Comparison of ENCODE assay signal across 13 cellular contexts in genomic region chr15:51982770-51983103, GRCh38. TPM values are rescaled to one million over a fixed set of nuclear protein-coding genes. Genes with fewer than 3 reads are reported as not detected.
DNase-seq lines count a peak whose midpoint lies in the region; ATAC-seq and TF ChIP-seq lines count a peak whose summit lies in the region.
"Had no signal": no experiment of that assay in that cellular context is flagged by ENCODE, and none has a peak within 500 bp of the region (broad histone marks: within the 10 kb centered on the region; RNA-seq: fewer than 3 reads in every experiment).

No MANE protein-coding gene starts in this region.

- H3K4me1 ChIP-seq in breast epithelium: no peaks in the 10 kb centered on the region
- H3K4me1 ChIP-seq: ascending aorta had no signal

- no peak for TF ChIP-seq POLR2A in breast epithelium (IDR thresholded peaks at IDR 0.05)

- H3K36me3 ChIP-seq in breast epithelium: no peaks in the 10 kb centered on the region
- H3K36me3 ChIP-seq: ascending aorta had no signal

- H3K27me3 Mint-ChIP-seq in MCF 10A (ENCODE audit: insufficient read depth, unreplicated experiment) (no peaks in the 10 kb centered on the region), type B pancreatic cell (no peaks in the 10 kb centered on the region)

- H3K36me3 Mint-ChIP-seq in MCF 10A (ENCODE audit: insufficient read depth, unreplicated experiment): no peaks in the 10 kb centered on the region
- H3K36me3 Mint-ChIP-seq in type B pancreatic cell: no peaks in the 10 kb centered on the region

- H3K27ac ChIP-seq in breast epithelium (no peak overlapping the region), RWPE1 (peak overlapping the region; percentile 86)

- no TSS peak for BruUV-seq in MCF 10A (replicated peaks; lab: Mats Ljungman, UMichigan)

- TF ChIP-seq CTCF in MCF 10A (IDR thresholded peaks at IDR 0.05; ENCODE audit: unreplicated experiment) (no peak), breast epithelium (IDR thresholded peaks at IDR 0.05) (no peak), RWPE1 (conservative IDR thresholded peaks at IDR 0.05; ENCODE audit: low read depth) (no peak), type B pancreatic cell (conservative IDR thresholded peaks at IDR 0.05) (no peak)

- intact Hi-C loops in MCF 10A (cut with micrococcal nuclease) (loop anchor here (1.0 to 5.0 kb wide), 5 partner anchors 37 to 755 kb away; partner anchors contain the start of gene MAPK6), breast epithelium (cut with DNase I; ENCODE audit: low total_unique reads) (no loop called here)

- DNase-seq in MCF 10A (ENCODE audit: unreplicated experiment) (no peak), breast epithelium (ENCODE audit: low spot score in 2 of 2) (no peak), RWPE1 (ENCODE audit: low spot score) (peak; percentile 45), type B pancreatic cell (ENCODE audit: extremely low spot score, unreplicated experiment) (no peak), SIG-M5 treated with dmso at 0.1 percent for 504 hours (lab: John Stamatoyannopoulos, UW; ENCODE audit: unreplicated experiment) (no peak), NK-92 (lab: John Stamatoyannopoulos, UW; ENCODE audit: unreplicated experiment) (no peak)
- DNase-seq: NCI-H187, retina had no signal

- no peaks in the 10 kb centered on the region for H3K27me3 ChIP-seq in breast epithelium
- H3K27me3 ChIP-seq: ascending aorta had no signal

- H3K9me3 ChIP-seq in breast epithelium: no peaks in the 10 kb centered on the region
- H3K9me3 ChIP-seq: ascending aorta had no signal

- ATAC-seq in esophagus mucosa: peak; percentile 83
- ATAC-seq in activated CD4-positive, CD25-positive, alpha-beta regulatory T cell treated with anti-CD3 and anti-CD28 coated beads, Interleukin-2, amount 50 U/mL, for 24 hours: no peak

- H3K27ac Mint-ChIP-seq in MCF 10A (ENCODE audit: low read depth, unreplicated experiment) (peak overlapping the region; percentile 77), type B pancreatic cell (peak overlapping the region; percentile 43)
- H3K27ac Mint-ChIP-seq: GM23338 had no signal

- no peak overlapping the region for H3K4me3 ChIP-seq in breast epithelium
- H3K4me3 ChIP-seq: GM23338 had no signal

- H3K4me1 Mint-ChIP-seq in MCF 10A (ENCODE audit: insufficient read depth, unreplicated experiment): peaks cover 12% of the 10 kb centered on the region
- peaks cover 12% of the 10 kb centered on the region for H3K4me1 Mint-ChIP-seq in type B pancreatic cell (ENCODE audit: unreplicated experiment)

- CTCF ChIA-PET in MCF 10A (lab: Yijun Ruan, JAX): interaction anchor here (1.1 kb wide), 1 partner anchor 157 kb away, joined by 3 read pairs; no protein-coding TSS in a partner anchor
- CTCF ChIA-PET in RWPE1 (lab: Yijun Ruan, JAX): no interaction called here

- H3K4me3 Mint-ChIP-seq in MCF 10A (ENCODE audit: unreplicated experiment) (no peak overlapping the region), type B pancreatic cell (no peak overlapping the region)
- H3K4me3 Mint-ChIP-seq: GM23338 had no signal

- H3K9me3 Mint-ChIP-seq in MCF 10A (ENCODE audit: unreplicated experiment) (no peaks in the 10 kb centered on the region), type B pancreatic cell (no peaks in the 10 kb centered on the region)
- H3K9me3 Mint-ChIP-seq: GM23338, neural crest cell had no signal

- POLR2A ChIA-PET in MCF 10A (lab: Yijun Ruan, JAX): interaction anchor here (1.3 kb wide), 1 partner anchor 11 kb away, joined by 5 read pairs; the partner anchor contains the start of gene LEO1
- POLR2A ChIA-PET in RWPE1 (lab: Yijun Ruan, JAX; ENCODE audit: low non-redundant PET): no interaction called here

RNA-seq across cellular contexts. Expression of gene LEO1, which starts 11.2 kb away (rescaled TPM):
- total RNA-seq in MCF 10A (2022) (24.2 and 29.3 TPM in 2 replicates), breast epithelium (10 to 100 TPM; 12.8 to 25.5 (median 23.3) TPM), esophagus mucosa (16.8 TPM), type B pancreatic cell (ENCODE audit: low replicate concordance) (25.8 and 30.0 TPM in 2 replicates)

RNA-seq across cellular contexts. Expression of gene MAPK6, which starts 36.3 kb away (rescaled TPM):
- 106 and 114 TPM in 2 replicates for total RNA-seq in MCF 10A (2022)
- 10 to 100 TPM; 20.8 to 32.2 (median 22.0) TPM for total RNA-seq in breast epithelium
- total RNA-seq in esophagus mucosa: 83.9 TPM
- total RNA-seq in type B pancreatic cell (ENCODE audit: low replicate concordance): 56.6 and 57.9 TPM in 2 replicates
